20 cellular contexts compared by ENCODE assay signal in the genomic region with DNA sequence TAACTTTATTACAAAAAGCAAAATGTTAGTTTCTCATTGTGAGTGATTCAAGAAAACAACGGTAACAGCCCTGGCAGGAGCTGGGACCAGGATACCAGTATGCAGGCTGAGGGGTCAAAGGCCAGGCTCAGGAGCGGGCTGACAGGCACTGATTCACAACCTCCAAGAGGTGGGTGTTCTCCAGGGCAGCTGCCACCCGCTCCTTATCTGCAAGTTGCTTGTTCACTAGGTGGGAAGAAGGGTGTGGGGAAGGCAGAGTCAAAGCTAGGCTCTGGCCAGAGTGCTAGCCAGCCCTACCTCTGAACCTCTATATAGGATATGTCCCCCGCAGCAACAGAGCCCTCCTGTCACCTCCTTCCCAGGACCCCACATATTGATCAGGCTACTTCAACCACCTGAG. TPM values are rescaled to one million over a fixed set of nuclear protein-coding genes. Genes with fewer than 3 reads are reported as not detected.
DNase-seq lines count a peak whose midpoint lies in the region; ATAC-seq and TF ChIP-seq lines count a peak whose summit lies in the region.
"Had no signal": no experiment of that assay in that cellular context is flagged by ENCODE, and none has a peak within 500 bp of the region (broad histone marks: within the 10 kb centered on the region; RNA-seq: fewer than 3 reads in every experiment).

No MANE protein-coding gene starts in this region.

- H3K4me3 Mint-ChIP-seq in activated T-cell treated with anti-CD3 and anti-CD28 coated beads, Interleukin-2, amount 50 U/mL, for 24 hours = peak overlapping the region; percentile 99
- H3K4me3 Mint-ChIP-seq in T-helper 17 cell (peak overlapping the region; percentile 99), endodermal cell (peak overlapping the region; percentile 98), progenitor cell of endocrine pancreas (ENCODE audit: low read depth) (peak overlapping the region; percentile 94)

- peaks cover 66% of the 10 kb centered on the region for H3K36me3 Mint-ChIP-seq in activated T-cell treated with anti-CD3 and anti-CD28 coated beads, Interleukin-2, amount 50 U/mL, for 24 hours (ENCODE audit: low read depth)
- H3K36me3 Mint-ChIP-seq in T-helper 17 cell (ENCODE audit: low read depth) = peaks cover 7% of the 10 kb centered on the region
- H3K36me3 Mint-ChIP-seq in endodermal cell (ENCODE audit: low read depth) = peaks cover 11% of the 10 kb centered on the region
- H3K36me3 Mint-ChIP-seq in progenitor cell of endocrine pancreas (ENCODE audit: insufficient read depth) = no peaks in the 10 kb centered on the region

- H3K4me3 ChIP-seq in endodermal cell (ENCODE audit: low read length) = no peak overlapping the region
- H3K4me3 ChIP-seq: ovary, upper lobe of right lung had no signal

- no peak overlapping the region for H3K27ac ChIP-seq in endodermal cell (ENCODE audit: low read depth, low read length)
- H3K27ac ChIP-seq: ovary, upper lobe of right lung, WERI-Rb-1 had no signal

- H3K4me1 ChIP-seq in endodermal cell (ENCODE audit: control insufficient read depth, insufficient read depth, low read length) = peaks cover 22% of the 10 kb centered on the region

- H3K4me1 Mint-ChIP-seq in activated T-cell treated with anti-CD3 and anti-CD28 coated beads, Interleukin-2, amount 50 U/mL, for 24 hours (ENCODE audit: low read depth) = peaks cover 51% of the 10 kb centered on the region
- H3K4me1 Mint-ChIP-seq in T-helper 17 cell (peaks cover 37% of the 10 kb centered on the region), endodermal cell (peaks cover 21% of the 10 kb centered on the region), progenitor cell of endocrine pancreas (ENCODE audit: low read depth) (peaks cover 22% of the 10 kb centered on the region)

- peaks cover 10% of the 10 kb centered on the region for H3K27me3 ChIP-seq in endodermal cell (ENCODE audit: control insufficient read depth, insufficient read depth, low read length, poor library complexity, severe bottlenecking)
- H3K27me3 ChIP-seq: ovary, upper lobe of right lung had no signal

- peaks cover 16% of the 10 kb centered on the region for H3K36me3 ChIP-seq in endodermal cell (ENCODE audit: control insufficient read depth, insufficient read depth, low read length)
- H3K36me3 ChIP-seq: ovary had no signal

- H3K9me3 ChIP-seq in T-helper 17 cell (ENCODE audit: control insufficient read depth, low read length, poor library complexity, severe bottlenecking) (no peaks in the 10 kb centered on the region), endodermal cell (ENCODE audit: control insufficient read depth, low read length) (no peaks in the 10 kb centered on the region)
- H3K9me3 ChIP-seq: ovary, upper lobe of right lung had no signal

- peak overlapping the region; percentile 99 for H3K27ac Mint-ChIP-seq in activated T-cell treated with anti-CD3 and anti-CD28 coated beads, Interleukin-2, amount 50 U/mL, for 24 hours
- H3K27ac Mint-ChIP-seq in T-helper 17 cell = no peak overlapping the region
- H3K27ac Mint-ChIP-seq in endodermal cell = no peak overlapping the region
- H3K27ac Mint-ChIP-seq in progenitor cell of endocrine pancreas = no peak overlapping the region

- ATAC-seq in T-helper 17 cell (no peak), HG02763 (IDR thresholded peaks at IDR 0.05; ENCODE audit: unreplicated experiment) (no peak)
- ATAC-seq: upper lobe of right lung had no signal

- no peaks in the 10 kb centered on the region for H3K27me3 Mint-ChIP-seq in activated T-cell treated with anti-CD3 and anti-CD28 coated beads, Interleukin-2, amount 50 U/mL, for 24 hours
- no peaks in the 10 kb centered on the region for H3K27me3 Mint-ChIP-seq in T-helper 17 cell
- H3K27me3 Mint-ChIP-seq in endodermal cell (ENCODE audit: insufficient read depth) = peaks cover 18% of the 10 kb centered on the region
- H3K27me3 Mint-ChIP-seq in progenitor cell of endocrine pancreas = peaks cover 10% of the 10 kb centered on the region

- TF ChIP-seq CTCF in endodermal cell (conservative IDR thresholded peaks at IDR 0.05) = no peak
- no peak for TF ChIP-seq CTCF in progenitor cell of endocrine pancreas (IDR thresholded peaks at IDR 0.05; ENCODE audit: unreplicated experiment)

- 92 to 100% methylated on average over 1 to 4 of the region's 4 CpGs for WGBS in endodermal cell (ENCODE audit: insufficient coverage in 1 of 2, insufficient read length in 1 of 2), 2 experiments

- H3K9me3 Mint-ChIP-seq in activated T-cell treated with anti-CD3 and anti-CD28 coated beads, Interleukin-2, amount 50 U/mL, for 24 hours = no peaks in the 10 kb centered on the region
- H3K9me3 Mint-ChIP-seq in endodermal cell (no peaks in the 10 kb centered on the region), progenitor cell of endocrine pancreas (ENCODE audit: low read depth) (no peaks in the 10 kb centered on the region)

- DNase-seq in activated T-cell treated with anti-CD3 and anti-CD28 coated beads, Interleukin-2, amount 50 U/mL, for 24 hours = no peak
- DNase-seq in activated T-cell treated with anti-CD3 and anti-CD28 coated beads, Interleukin-2, amount 50 U/mL, for 48 hours = no peak
- DNase-seq in T-helper 17 cell (no peak), endodermal cell (no peak), progenitor cell of endocrine pancreas (ENCODE audit: low spot score, unreplicated experiment) (no peak), NCI-H146 treated with DMSO at 0.1 percent for 48 hours (lab: John Stamatoyannopoulos, UW; ENCODE audit: unreplicated experiment) (no peak), NCI-H2227 treated with DMSO at 0.1 percent for 48 hours (lab: John Stamatoyannopoulos, UW) (no peak)
- DNase-seq: ACHN; activated CD8-positive, alpha-beta memory T cell treated with anti-CD3 and anti-CD28 coated beads, Interleukin-2, amount 50 U/mL, for 48 hours; amygdala; GDM1; NCI-H2029 treated with DMSO at 0.1 percent for 48 hours; NCI-H526; ovary; upper lobe of right lung; WERI-Rb-1 had no signal

- H3K9ac ChIP-seq in endodermal cell (ENCODE audit: extremely low read depth, low read length, poor library complexity, severe bottlenecking) = no peak overlapping the region

RNA-seq across cellular contexts. Expression of a gene that starts 2.1 kb away (rescaled TPM):
- total RNA-seq in T-helper 17 cell (10 to 100 TPM; 50.3 to 51.0 TPM), endodermal cell (10 to 100 TPM; 70.2 to 87.7 TPM), progenitor cell of endocrine pancreas (58.1 and 59.9 TPM in 2 replicates)
- 99.2 TPM for polyA plus RNA-seq in endodermal cell (2013, experiment 1 of 2)
- polyA plus RNA-seq in endodermal cell (2013, experiment 2 of 2) = 88.5 TPM

RNA-seq across cellular contexts. Expression of a gene that starts 3.2 kb away (rescaled TPM):
- 10 to 100 TPM; 33.1 to 36.8 TPM for total RNA-seq in T-helper 17 cell
- total RNA-seq in endodermal cell = 10 to 100 TPM; 28.7 to 36.8 TPM
- 24.1 TPM for polyA plus RNA-seq in endodermal cell (2013, experiment 1 of 2)
- 20.5 TPM for polyA plus RNA-seq in endodermal cell (2013, experiment 2 of 2)
- total RNA-seq in progenitor cell of endocrine pancreas = 39.2 and 43.9 TPM in 2 replicates

RNA-seq across cellular contexts. Expression of a gene that starts 6.7 kb away (rescaled TPM):
- total RNA-seq in T-helper 17 cell = under 1 TPM; 0.52 to 0.67 TPM
- total RNA-seq in endodermal cell = under 1 TPM in 1 of 2 donors, not detected in 1; 0.55 TPM
- polyA plus RNA-seq in endodermal cell (2013, experiment 1 of 2) = 0.53 TPM
- 0.46 TPM for polyA plus RNA-seq in endodermal cell (2013, experiment 2 of 2)
- 0.27 and 0.36 TPM in 2 replicates for total RNA-seq in progenitor cell of endocrine pancreas

RNA-seq across cellular contexts. Expression of a gene that starts 13.4 kb away (rescaled TPM):
- total RNA-seq in T-helper 17 cell (not detected), endodermal cell (not detected), progenitor cell of endocrine pancreas (not detected in 2 replicates)
- not detected for polyA plus RNA-seq in endodermal cell (2013, experiment 1 of 2)
- not detected for polyA plus RNA-seq in endodermal cell (2013, experiment 2 of 2)
- total RNA-seq: glomerular endothelial cell, lung microvascular endothelial cell, skeletal muscle tissue, upper lobe of right lung had no signal
- polyA plus RNA-seq: ovary had no signal

RNA-seq across cellular contexts. Expression of a gene that starts 29.0 kb away (rescaled TPM):
- total RNA-seq in T-helper 17 cell (1 to 10 TPM in 1 of 2 donors, under 1 TPM in 1; 0.63 to 1.3 TPM), endodermal cell (1 to 10 TPM; 2.7 to 3.8 TPM), progenitor cell of endocrine pancreas (2.7 and 4.8 TPM in 2 replicates)
- polyA plus RNA-seq in endodermal cell (2013, experiment 1 of 2) = 6.9 TPM
- 3.8 TPM for polyA plus RNA-seq in endodermal cell (2013, experiment 2 of 2)
- total RNA-seq: lung microvascular endothelial cell had no signal
